ENCODE assay signal across 10 cellular contexts in the genomic region with DNA sequence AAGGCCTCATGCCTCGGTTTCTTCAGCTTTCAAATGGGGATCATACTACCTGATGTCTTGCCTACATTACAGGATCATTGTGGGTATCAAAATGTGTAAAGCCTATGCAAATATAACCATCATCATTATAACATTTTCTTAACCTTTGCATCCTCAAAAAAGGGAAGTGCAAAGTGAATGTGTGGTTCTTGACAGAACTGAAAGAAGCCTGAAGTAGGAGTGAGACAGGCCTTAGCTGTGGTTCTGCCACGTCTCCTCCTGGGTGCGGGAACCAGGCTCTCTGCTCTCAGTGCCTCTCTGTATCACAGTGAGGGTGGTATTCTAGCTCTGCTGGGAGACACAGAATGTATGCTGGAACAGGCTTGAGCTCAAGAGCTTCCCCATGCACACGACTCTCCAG.
DNase-seq lines count a peak whose midpoint lies in the region; ATAC-seq and TF ChIP-seq lines count a peak whose summit lies in the region.
"Had no signal": no experiment of that assay in that cellular context is flagged by ENCODE, and none has a peak within 500 bp of the region (broad histone marks: within the 10 kb centered on the region; RNA-seq: fewer than 3 reads in every experiment).

No MANE protein-coding gene starts in this region.

- H3K9me3 Mint-ChIP-seq in CD14-positive monocyte = peaks cover 3 to 20% (median 10%) of the 10 kb centered on the region in 7 donors

- no peaks in the 10 kb centered on the region for H3K36me3 Mint-ChIP-seq in CD14-positive monocyte

- intact Hi-C loops in CD14-positive monocyte (cut with micrococcal nuclease) = no loop called here

- H3K4me1 Mint-ChIP-seq in CD14-positive monocyte = no peaks in the 10 kb centered on the region

- TF ChIP-seq CTCF in GM20000 (IDR thresholded peaks at IDR 0.05; ENCODE audit: extremely low read depth, missing control alignments) (no peak), CD14-positive monocyte (IDR thresholded peaks at IDR 0.05) (no peak)

- no peak overlapping the region for H3K27ac Mint-ChIP-seq in CD14-positive monocyte
- H3K27ac Mint-ChIP-seq: dendritic cell treated with granulocyte-macrophage colony-stimulating factor and Interleukin-4, amounts not matched to agents 40 ng/mL and 50 ng/mL, for 4 days had no signal

- ATAC-seq in GM18511 (IDR thresholded peaks at IDR 0.05; ENCODE audit: unreplicated experiment) (peak; percentile 98), HG03139 (IDR thresholded peaks at IDR 0.05; ENCODE audit: unreplicated experiment) (peak; percentile 87)

- H3K27me3 Mint-ChIP-seq in CD14-positive monocyte (ENCODE audit: low read depth in 3 of 3) = peaks cover 0 to 3% (median 3%) of the 10 kb centered on the region in 3 donors
- H3K27me3 Mint-ChIP-seq: dendritic cell treated with granulocyte-macrophage colony-stimulating factor and Interleukin-4, amounts not matched to agents 40 ng/mL and 50 ng/mL, for 4 days had no signal

- DNase-seq in GM20000 (ENCODE audit: low spot score) (peak; percentile 71), CD14-positive monocyte (ENCODE audit: low spot score) (no peak), Kasumi-1 (lab: John Stamatoyannopoulos, UW) (no peak), occipital lobe (lab: John Stamatoyannopoulos, UW) (no peak)
- DNase-seq in central memory CD4-positive, alpha-beta T cell = peak; percentile 19
- no peak for DNase-seq in NK-92 treated with Interleukin-12 subunit alpha and Interleukin-12 subunit beta, amount 100 ng/mL, for 24 hours (lab: John Stamatoyannopoulos, UW)
- DNase-seq: NCI-H1694 had no signal

- no peak overlapping the region for H3K4me3 Mint-ChIP-seq in CD14-positive monocyte
- H3K4me3 Mint-ChIP-seq: dendritic cell treated with granulocyte-macrophage colony-stimulating factor and Interleukin-4, amounts not matched to agents 40 ng/mL and 50 ng/mL, for 4 days had no signal

Comparison
In these comparisons a context has a peak if more than half of its experiments do, and no peak if none do; other contexts are left out.
1. DNase-seq: peak in GM20000 (single experiment) and central memory CD4-positive, alpha-beta T cell (single experiment); none in NK-92 treated with Interleukin-12 subunit alpha and Interleukin-12 subunit beta, amount 100 ng/mL, for 24 hours (single experiment), CD14-positive monocyte (single experiment), Kasumi-1 (0 of 2) and occipital lobe (single experiment).